Comparison of ENCODE assay signal across 19 cellular contexts in the genomic region with DNA sequence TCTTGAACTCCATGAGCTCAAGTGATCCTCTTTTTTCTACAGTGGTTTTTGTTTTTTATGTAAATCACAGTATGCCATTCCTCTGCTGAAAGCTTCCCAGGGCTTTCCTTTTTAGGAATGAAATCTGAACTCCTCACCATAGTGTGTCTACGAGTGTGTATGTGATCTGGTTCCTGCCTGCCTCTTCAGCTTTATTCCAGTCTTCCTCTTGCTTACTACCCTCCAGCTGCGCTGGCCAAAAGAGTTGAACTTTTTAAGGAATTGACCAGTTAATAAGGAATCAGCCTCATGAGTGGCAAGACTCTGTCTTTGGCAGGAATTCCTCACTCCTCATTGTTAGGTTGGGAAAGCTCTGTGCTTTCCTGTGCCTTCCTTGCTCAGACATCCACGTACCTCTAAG. TPM values are rescaled to one million over a fixed set of nuclear protein-coding genes. Genes with fewer than 3 reads are reported as not detected.
A peak's percentile ranks its signal among the peaks of the same experiment; 100 is the strongest.
DNase-seq lines count a peak whose midpoint lies in the region; ATAC-seq, FAIRE-seq and TF ChIP-seq lines count a peak whose summit lies in the region.
"Had no signal": no experiment of that assay in that cellular context is flagged by ENCODE, and none has a peak within 500 bp of the region (broad histone marks: within the 10 kb centered on the region; RNA-seq: fewer than 3 reads in every experiment).

No MANE protein-coding gene starts in this region.

- peak overlapping the region; percentile 48 for H3K27ac Mint-ChIP-seq in astrocyte (ENCODE audit: unreplicated experiment)
- peak overlapping the region; percentile 57 for H3K27ac Mint-ChIP-seq in neural crest cell (ENCODE audit: unreplicated experiment)
- H3K27ac Mint-ChIP-seq: activated T-helper 1 cell treated with anti-CD3 and anti-CD28 coated beads, Interleukin-12 subunit alpha, Interleukin-12 subunit beta, Interleukin-2, Interleukin-4 antibody, amounts not matched to agents 30 ng/mL and 10 ng/mL and 1 ng/mL, durations not matched to agents 14 hours and 24 hours and 36 hours had no signal

- H3K9me3 ChIP-seq in BLaER1 treated with 17β-estradiol and CSF1 and Interleukin-3, amounts not matched to agents 10 nM and 100 nM (replicated peaks in 1 of 11): no peaks in the 10 kb centered on the region
- H3K9me3 ChIP-seq in GM23248 (ENCODE audit: low read depth) (no peaks in the 10 kb centered on the region), astrocyte (ENCODE audit: insufficient read depth, low read depth, low read length) (no peaks in the 10 kb centered on the region)
- H3K9me3 ChIP-seq: HAP-1 had no signal

- no peak overlapping the region for H3K27ac ChIP-seq in BLaER1 treated with 17β-estradiol and CSF1 and Interleukin-3, amounts not matched to agents 10 nM and 100 nM
- H3K27ac ChIP-seq in GM23248 (0 out of 2 replicates have a peak overlapping the region, but pooled peaks have one; percentile 6), astrocyte (ENCODE audit: low read depth, low read length) (no peak overlapping the region)
- H3K27ac ChIP-seq: PC-9 had no signal

- peaks cover 90% of the 10 kb centered on the region for H3K79me2 ChIP-seq in GM23248 (ENCODE audit: insufficient read depth)
- peaks cover 88% of the 10 kb centered on the region for H3K79me2 ChIP-seq in astrocyte (ENCODE audit: insufficient read depth, low read length)

- H3K36me3 Mint-ChIP-seq in astrocyte (ENCODE audit: low read depth, unreplicated experiment) (no peaks in the 10 kb centered on the region), neural crest cell (ENCODE audit: low read depth) (peaks cover 2% of the 10 kb centered on the region)

- DNase-seq in GM23248 (no peak), astrocyte (ENCODE audit: low read depth) (no peak), neural crest cell (ENCODE audit: low read depth, low spot score) (no peak), C1 segment of cervical spinal cord (lab: John Stamatoyannopoulos, UW) (no peak), NCI-H526 treated with DMSO at 0.1 percent for 48 hours (lab: John Stamatoyannopoulos, UW) (no peak)
- DNase-seq: activated CD4-positive, alpha-beta T cell treated with anti-CD3 and anti-CD28 coated beads, Interleukin-2, amount 50 U/mL, for 1 hour; amygdala; NCI-H2081 treated with DMSO at 0.1 percent for 48 hours; NCI-H526; PC-9; substantia nigra had no signal

- peaks cover 26 to 45% (median 34%) of the 10 kb centered on the region in 10 experiments for H3K4me1 ChIP-seq in BLaER1 treated with 17β-estradiol and CSF1 and Interleukin-3, amounts not matched to agents 10 nM and 100 nM
- H3K4me1 ChIP-seq in GM23248 (ENCODE audit: insufficient read depth): peaks cover 21% of the 10 kb centered on the region
- peaks cover 28% of the 10 kb centered on the region for H3K4me1 ChIP-seq in astrocyte (ENCODE audit: insufficient read depth, low read length)

- no peak overlapping the region for H3K4me3 ChIP-seq in BLaER1 treated with 17β-estradiol and CSF1 and Interleukin-3, amounts not matched to agents 10 nM and 100 nM
- H3K4me3 ChIP-seq in GM23248 (no peak overlapping the region), astrocyte (ENCODE audit: insufficient read depth, low read depth, low read length) (no peak overlapping the region)
- H3K4me3 ChIP-seq: HAP-1, lung, PC-9 had no signal

- H3K4me1 Mint-ChIP-seq in astrocyte (ENCODE audit: low read depth, unreplicated experiment) (peaks cover 38% of the 10 kb centered on the region), neural crest cell (peaks cover 32% of the 10 kb centered on the region)

- H3K27me3 Mint-ChIP-seq in astrocyte (ENCODE audit: low read depth, unreplicated experiment) (no peaks in the 10 kb centered on the region), neural crest cell (ENCODE audit: low read depth) (no peaks in the 10 kb centered on the region)
- H3K27me3 Mint-ChIP-seq: natural killer cell treated with Interleukin-12 subunit alpha and Interleukin-12 subunit beta and Interleukin-15 and Interleukin-18, amount 100 ng/mL, for 72 hours had no signal

- H3K9ac ChIP-seq in BLaER1 treated with 17β-estradiol and CSF1 and Interleukin-3, amounts not matched to agents 10 nM and 100 nM: peak overlapping the region in 7 of 11 experiments; percentile 8 to 51 (median 21); a peak in 6 of 22 replicates
- H3K9ac ChIP-seq in GM23248: no peak overlapping the region
- H3K9ac ChIP-seq in astrocyte (ENCODE audit: low read length): no peak overlapping the region

- H3K9me3 Mint-ChIP-seq in astrocyte (ENCODE audit: unreplicated experiment) (no peaks in the 10 kb centered on the region), neural crest cell (no peaks in the 10 kb centered on the region)
- H3K9me3 Mint-ChIP-seq: activated T-helper 1 cell treated with anti-CD3 and anti-CD28 coated beads, Interleukin-12 subunit alpha, Interleukin-12 subunit beta, Interleukin-2, Interleukin-4 antibody, amounts not matched to agents 30 ng/mL and 10 ng/mL and 1 ng/mL, durations not matched to agents 14 hours and 24 hours and 36 hours; natural killer cell treated with Interleukin-12 subunit alpha and Interleukin-12 subunit beta and Interleukin-15 and Interleukin-18, amount 100 ng/mL, for 72 hours had no signal

- peaks cover 29% of the 10 kb centered on the region for H3F3A ChIP-seq in GM23248 (ENCODE audit: insufficient read depth)

- TF ChIP-seq CTCF in astrocyte (IDR thresholded peaks at IDR 0.05; ENCODE audit: insufficient read depth, low read depth, low read length): no peak
- TF ChIP-seq CTCF in neural crest cell (conservative IDR thresholded peaks at IDR 0.05): no peak

- no peak for FAIRE-seq in astrocyte (lab: Jason Lieb, UNC)

- 89 to 97% methylated on average over 3 of the region's 3 CpGs for WGBS in GM23248 (ENCODE audit: low coverage in 1 of 2, low lambda C conversion rate in 2 of 2, missing lambda C conversion rate in 2 of 2), 2 experiments

- peaks cover 81 to 89% (median 86%) of the 10 kb centered on the region in 11 experiments for H4K20me1 ChIP-seq in BLaER1 treated with 17β-estradiol and CSF1 and Interleukin-3, amounts not matched to agents 10 nM and 100 nM
- H4K20me1 ChIP-seq in GM23248 (ENCODE audit: insufficient read depth): peaks cover 21% of the 10 kb centered on the region; the same call in 1 of the 2 replicates
- peaks cover 81% of the 10 kb centered on the region for H4K20me1 ChIP-seq in astrocyte (ENCODE audit: insufficient read depth, low read length)

- peaks cover 53 to 79% (median 76%) of the 10 kb centered on the region in 11 experiments for H3K36me3 ChIP-seq in BLaER1 treated with 17β-estradiol and CSF1 and Interleukin-3, amounts not matched to agents 10 nM and 100 nM
- H3K36me3 ChIP-seq in GM23248 (ENCODE audit: low read depth) (peaks cover 18% of the 10 kb centered on the region; the same call in 1 of the 2 replicates), astrocyte (ENCODE audit: insufficient read depth, low read length) (peaks cover 36% of the 10 kb centered on the region)

- in situ Hi-C loops in GM23248 (cut with MboI): no loop called here

- H3K4me3 Mint-ChIP-seq in astrocyte (ENCODE audit: unreplicated experiment): peak overlapping the region; percentile 58
- peak overlapping the region; percentile 81 for H3K4me3 Mint-ChIP-seq in neural crest cell
- H3K4me3 Mint-ChIP-seq: activated T-helper 1 cell treated with anti-CD3 and anti-CD28 coated beads, Interleukin-12 subunit alpha, Interleukin-12 subunit beta, Interleukin-2, Interleukin-4 antibody, amounts not matched to agents 30 ng/mL and 10 ng/mL and 1 ng/mL, durations not matched to agents 14 hours and 24 hours and 36 hours; natural killer cell treated with Interleukin-12 subunit alpha and Interleukin-12 subunit beta and Interleukin-15 and Interleukin-18, amount 100 ng/mL, for 72 hours had no signal

- H3K9me2 ChIP-seq in GM23248 (ENCODE audit: insufficient read depth): no peaks in the 10 kb centered on the region

- no peak for ATAC-seq in GM21515 (IDR thresholded peaks at IDR 0.05; ENCODE audit: unreplicated experiment)
- ATAC-seq: natural killer cell treated with Interleukin-12 subunit alpha and Interleukin-12 subunit beta and Interleukin-15 and Interleukin-18, amount 100 ng/mL, for 72 hours had no signal

- H2AFZ ChIP-seq in GM23248 (no peak overlapping the region), astrocyte (ENCODE audit: low read depth, low read length) (no peak overlapping the region)
- H2AFZ ChIP-seq: PC-9 had no signal

- H3K27me3 ChIP-seq in BLaER1 treated with 17β-estradiol and CSF1 and Interleukin-3, amounts not matched to agents 10 nM and 100 nM: no peaks in the 10 kb centered on the region
- H3K27me3 ChIP-seq in GM23248 (replicated peaks; ENCODE audit: insufficient read depth) (no peaks in the 10 kb centered on the region), astrocyte (ENCODE audit: insufficient read depth, low read length) (no peaks in the 10 kb centered on the region)

- peak overlapping the region in 2 of 11 experiments; percentile 2 to 91; a peak in 1 of 22 replicates for H3K4me2 ChIP-seq in BLaER1 treated with 17β-estradiol and CSF1 and Interleukin-3, amounts not matched to agents 10 nM and 100 nM
- H3K4me2 ChIP-seq in GM23248 (ENCODE audit: unreplicated experiment) (no peak overlapping the region), astrocyte (ENCODE audit: low read length) (no peak overlapping the region)
- H3K4me2 ChIP-seq: PC-9 had no signal

RNA-seq across cellular contexts. Expression of a gene that starts 4.0 kb away (rescaled TPM):
- 272 and 316 TPM in 2 replicates for total RNA-seq in GM23248 (2014; rRNA removed; shearing (Covaris generic))
- 213 and 225 TPM in 2 replicates for polyA plus RNA-seq in GM23248 (2016; fragmentation: Nextera tagmentation; extraction: Ambion mirVana)
- total RNA-seq in astrocyte: 315 and 359 TPM in 2 replicates
- 446 and 460 TPM in 2 replicates for total RNA-seq in neural crest cell

RNA-seq across cellular contexts. Expression of a gene that starts 5.1 kb away (rescaled TPM):
- total RNA-seq in GM23248 (2014; rRNA removed; shearing (Covaris generic)): 40.7 and 44.3 TPM in 2 replicates
- 46.7 and 47.8 TPM in 2 replicates for polyA plus RNA-seq in GM23248 (2016; fragmentation: Nextera tagmentation; extraction: Ambion mirVana)
- total RNA-seq in astrocyte (13.1 and 16.7 TPM in 2 replicates), neural crest cell (11.4 and 11.7 TPM in 2 replicates)

RNA-seq across cellular contexts. Expression of a gene that starts 24.1 kb away (rescaled TPM):
- total RNA-seq in GM23248 (2014; rRNA removed; shearing (Covaris generic)): 20.1 and 33.0 TPM in 2 replicates
- polyA plus RNA-seq in GM23248 (2016; fragmentation: Nextera tagmentation; extraction: Ambion mirVana): 15.0 and 17.5 TPM in 2 replicates
- total RNA-seq in astrocyte: 12.8 and 14.5 TPM in 2 replicates
- total RNA-seq in neural crest cell: 33.7 and 33.9 TPM in 2 replicates

RNA-seq across cellular contexts. Expression of a gene that starts 35.8 kb away (rescaled TPM):
- not detected in 2 replicates for total RNA-seq in GM23248 (2014; rRNA removed; shearing (Covaris generic))
- not detected in 2 replicates for polyA plus RNA-seq in GM23248 (2016; fragmentation: Nextera tagmentation; extraction: Ambion mirVana)
- total RNA-seq in astrocyte: not detected in 2 replicates
- total RNA-seq in neural crest cell: not detected in 2 replicates
- total RNA-seq: activated T-helper 1 cell treated with anti-CD3 and anti-CD28 coated beads, Interleukin-12 subunit alpha, Interleukin-12 subunit beta, Interleukin-2, Interleukin-4 antibody, amounts not matched to agents 30 ng/mL and 10 ng/mL and 1 ng/mL, durations not matched to agents 14 hours and 24 hours and 36 hours; glomerular endothelial cell; lung; natural killer cell treated with Interleukin-12 subunit alpha and Interleukin-12 subunit beta and Interleukin-15 and Interleukin-18, amount 100 ng/mL, for 72 hours; PC-9; SK-MEL-5 had no signal
- polyA plus RNA-seq: lung had no signal

RNA-seq across cellular contexts. Expression of a gene that starts 46.1 kb away (rescaled TPM):
- 1.0 and 1.1 TPM in 2 replicates for total RNA-seq in GM23248 (2014; rRNA removed; shearing (Covaris generic))
- 0.38 and 0.44 TPM in 2 replicates for polyA plus RNA-seq in GM23248 (2016; fragmentation: Nextera tagmentation; extraction: Ambion mirVana)
- 10.1 and 10.9 TPM in 2 replicates for total RNA-seq in astrocyte
- total RNA-seq in neural crest cell: 3.7 and 4.5 TPM in 2 replicates

Comparison
In these comparisons a context has a peak if more than half of its experiments do, and no peak if none do; other contexts are left out.
1. H3K9ac ChIP-seq: peak in BLaER1 treated with 17β-estradiol and CSF1 and Interleukin-3, amounts not matched to agents 10 nM and 100 nM (7 of 11); none in GM23248 (single experiment) and astrocyte (single experiment).